ENCODE assay signal across 9 cellular contexts in genomic region chr9:38339087-38339486, GRCh38. TPM values are rescaled to one million over a fixed set of nuclear protein-coding genes. Genes with fewer than 3 reads are reported as not detected.
A peak's percentile ranks its signal among the peaks of the same experiment; 100 is the strongest.
DNase-seq lines count a peak whose midpoint lies in the region; ATAC-seq and TF ChIP-seq lines count a peak whose summit lies in the region.
"Had no signal": no experiment of that assay in that cellular context is flagged by ENCODE, and none has a peak within 500 bp of the region (broad histone marks: within the 10 kb centered on the region; RNA-seq: fewer than 3 reads in every experiment).

No MANE protein-coding gene starts in this region.

- peak; percentile 71 for ATAC-seq in GM19395 (IDR thresholded peaks at IDR 0.05; ENCODE audit: unreplicated experiment)
- no peak for ATAC-seq in CD4-positive, alpha-beta T cell (ENCODE audit: poor library complexity)

- POLR2A ChIA-PET in CD4-positive, alpha-beta T cell (lab: Charles Lee): no interaction called here

- intact Hi-C loops in CD4-positive, alpha-beta T cell (cut with DNase I, micrococcal nuclease): no loop called here

- H3K27ac Mint-ChIP-seq in CD4-positive, alpha-beta T cell: no peak overlapping the region
- H3K27ac Mint-ChIP-seq: activated naive CD4-positive, alpha-beta T cell treated with anti-CD3 and anti-CD28 coated beads, Interleukin-2, amount 50 U/mL, for 24 hours had no signal

- H3K9me3 Mint-ChIP-seq in CD4-positive, alpha-beta T cell: no peaks in the 10 kb centered on the region
- H3K9me3 Mint-ChIP-seq: activated naive CD4-positive, alpha-beta T cell treated with anti-CD3 and anti-CD28 coated beads, Interleukin-2, amount 50 U/mL, for 24 hours had no signal

- H3K27ac ChIP-seq in CD4-positive, alpha-beta T cell (ENCODE audit: low read depth, low read length): no peak overlapping the region

- H3K4me1 Mint-ChIP-seq in CD4-positive, alpha-beta T cell (ENCODE audit: low read depth): no peaks in the 10 kb centered on the region
- H3K4me1 Mint-ChIP-seq: activated naive CD4-positive, alpha-beta T cell treated with anti-CD3 and anti-CD28 coated beads, Interleukin-2, amount 50 U/mL, for 24 hours had no signal

- CTCF ChIA-PET in CD4-positive, alpha-beta T cell (lab: Charles Lee): no interaction called here

- no peak overlapping the region for H3K4me3 Mint-ChIP-seq in CD4-positive, alpha-beta T cell
- H3K4me3 Mint-ChIP-seq: activated naive CD4-positive, alpha-beta T cell treated with anti-CD3 and anti-CD28 coated beads, Interleukin-2, amount 50 U/mL, for 24 hours had no signal

- H3K27me3 ChIP-seq in CD4-positive, alpha-beta T cell (ENCODE audit: control insufficient read depth, insufficient read depth, low read length): no peaks in the 10 kb centered on the region

- H3K9me3 ChIP-seq in CD4-positive, alpha-beta T cell (ENCODE audit: control insufficient read depth, low read length): no peaks in the 10 kb centered on the region

- TF ChIP-seq CTCF in AG09319 (IDR thresholded peaks at IDR 0.05; ENCODE audit: low read depth, low read length): no peak; the same call in 1 of the 2 replicates
- no peak for TF ChIP-seq CTCF in CD4-positive, alpha-beta T cell (IDR thresholded peaks at IDR 0.05)

- DNase-seq in AG09319 (ENCODE audit: extremely low read depth, low read depth) (peak; percentile 51), MV-4-11 (lab: John Stamatoyannopoulos, UW) (peak; percentile 99), fibroblast of the conjunctiva (ENCODE audit: low read depth) (peak; percentile 31), DMS79 (lab: John Stamatoyannopoulos, UW) (no peak), OCI-M2 (lab: John Stamatoyannopoulos, UW; ENCODE audit: unreplicated experiment) (no peak), NCI-H1436 (lab: John Stamatoyannopoulos, UW) (no peak)
- no peak for DNase-seq in CD4-positive, alpha-beta T cell

- H3K27me3 Mint-ChIP-seq in CD4-positive, alpha-beta T cell: peaks cover 10% of the 10 kb centered on the region
- H3K27me3 Mint-ChIP-seq: activated naive CD4-positive, alpha-beta T cell treated with anti-CD3 and anti-CD28 coated beads, Interleukin-2, amount 50 U/mL, for 24 hours had no signal

- H3K36me3 Mint-ChIP-seq in CD4-positive, alpha-beta T cell (ENCODE audit: low read depth): no peaks in the 10 kb centered on the region
- H3K36me3 Mint-ChIP-seq: activated naive CD4-positive, alpha-beta T cell treated with anti-CD3 and anti-CD28 coated beads, Interleukin-2, amount 50 U/mL, for 24 hours had no signal

RNA-seq across cellular contexts. Expression of gene ALDH1B1, which starts 53.4 kb away (rescaled TPM):
- under 1 TPM; 0.19 to 0.20 TPM for total RNA-seq in CD4-positive, alpha-beta T cell

Comparison
In these comparisons a context has a peak if more than half of its experiments do, and no peak if none do; other contexts are left out.
1. DNase-seq: peak in AG09319 (single experiment), MV-4-11 (single experiment) and fibroblast of the conjunctiva (single experiment); none in DMS79 (single experiment), CD4-positive, alpha-beta T cell (0 of 10), OCI-M2 (single experiment) and NCI-H1436 (single experiment).